ENCODE assay signal across 19 cellular contexts in genomic region chr12:26014085-26014484, GRCh38. TPM values are rescaled to one million over a fixed set of nuclear protein-coding genes. Genes with fewer than 3 reads are reported as not detected.
"Had no signal": no experiment of that assay in that cellular context is flagged by ENCODE, and none has a peak within 500 bp of the region (broad histone marks: within the 10 kb centered on the region; RNA-seq: fewer than 3 reads in every experiment).

No MANE protein-coding gene starts in this region.

- ATAC-seq: activated CD4-positive, CD25-positive, alpha-beta regulatory T cell treated with anti-CD3 and anti-CD28 coated beads, Interleukin-2, amount 50 U/mL, for 24 hours; activated T-cell treated with anti-CD3 and anti-CD28 coated beads, Interleukin-2, amount 50 U/mL, for 72 hours; naive thymus-derived CD8-positive, alpha-beta T cell; stimulated activated naive CD8-positive, alpha-beta T cell treated with anti-CD3 and anti-CD28 coated beads, Interleukin-15, Interleukin-2, amounts not matched to agents 100 U/mL and 50 U/mL, for 24 hours; T-helper 17 cell had no signal

- H3K27ac ChIP-seq: breast epithelium, neural progenitor cell, VCaP had no signal

- H3K9me3 ChIP-seq: breast epithelium, tibial artery had no signal

- H3K36me3 ChIP-seq: breast epithelium, neural progenitor cell, tibial artery had no signal

- DNase-seq: activated CD4-positive, alpha-beta memory T cell treated with anti-CD3 and anti-CD28 coated beads, Interleukin-2, amount 10 ng/mL, durations not matched to agents 7 days and 5 days; activated CD4-positive, alpha-beta T cell treated with anti-CD3 and anti-CD28 coated beads, Interleukin-2, amount 10 ng/mL, durations not matched to agents 24 days and 14 days; activated effector memory CD4-positive, alpha-beta T cell treated with Interleukin-2 at 50 U/mL for 16 hours; activated naive CD4-positive, alpha-beta T cell treated with anti-CD3 and anti-CD28 coated beads for 36 hours; activated naive CD8-positive, alpha-beta T cell treated with anti-CD3 and anti-CD28 coated beads, Interleukin-2, amount 10 ng/mL, durations not matched to agents 7 days and 5 days; activated T-cell treated with anti-CD3 and anti-CD28 coated beads, Interleukin-2, amount 50 U/mL, for 72 hours; amniotic stem cell; effector CD4-positive, alpha-beta T cell; erythroblast; foreskin melanocyte; naive thymus-derived CD8-positive, alpha-beta T cell; stimulated activated CD4-positive, alpha-beta T cell treated with anti-CD3 and anti-CD28 coated beads, Interleukin-4, amount 100 ng/mL, for 24 hours; stimulated activated naive CD8-positive, alpha-beta T cell treated with anti-CD3 and anti-CD28 coated beads, Interleukin-15, Interleukin-2, amounts not matched to agents 100 U/mL and 50 U/mL, for 24 hours; T-helper 17 cell; tibial artery had no signal

- H3K4me3 ChIP-seq: breast epithelium, neural progenitor cell, tibial artery had no signal

- H3K27me3 ChIP-seq: breast epithelium, neural progenitor cell, tibial artery had no signal

RNA-seq across cellular contexts. Expression of gene RASSF8, which starts 55.6 kb away (rescaled TPM):
- total RNA-seq: naive thymus-derived CD8-positive, alpha-beta T cell had no signal
